Comparison of ENCODE assay signal across 1 cellular context in the genomic region with DNA sequence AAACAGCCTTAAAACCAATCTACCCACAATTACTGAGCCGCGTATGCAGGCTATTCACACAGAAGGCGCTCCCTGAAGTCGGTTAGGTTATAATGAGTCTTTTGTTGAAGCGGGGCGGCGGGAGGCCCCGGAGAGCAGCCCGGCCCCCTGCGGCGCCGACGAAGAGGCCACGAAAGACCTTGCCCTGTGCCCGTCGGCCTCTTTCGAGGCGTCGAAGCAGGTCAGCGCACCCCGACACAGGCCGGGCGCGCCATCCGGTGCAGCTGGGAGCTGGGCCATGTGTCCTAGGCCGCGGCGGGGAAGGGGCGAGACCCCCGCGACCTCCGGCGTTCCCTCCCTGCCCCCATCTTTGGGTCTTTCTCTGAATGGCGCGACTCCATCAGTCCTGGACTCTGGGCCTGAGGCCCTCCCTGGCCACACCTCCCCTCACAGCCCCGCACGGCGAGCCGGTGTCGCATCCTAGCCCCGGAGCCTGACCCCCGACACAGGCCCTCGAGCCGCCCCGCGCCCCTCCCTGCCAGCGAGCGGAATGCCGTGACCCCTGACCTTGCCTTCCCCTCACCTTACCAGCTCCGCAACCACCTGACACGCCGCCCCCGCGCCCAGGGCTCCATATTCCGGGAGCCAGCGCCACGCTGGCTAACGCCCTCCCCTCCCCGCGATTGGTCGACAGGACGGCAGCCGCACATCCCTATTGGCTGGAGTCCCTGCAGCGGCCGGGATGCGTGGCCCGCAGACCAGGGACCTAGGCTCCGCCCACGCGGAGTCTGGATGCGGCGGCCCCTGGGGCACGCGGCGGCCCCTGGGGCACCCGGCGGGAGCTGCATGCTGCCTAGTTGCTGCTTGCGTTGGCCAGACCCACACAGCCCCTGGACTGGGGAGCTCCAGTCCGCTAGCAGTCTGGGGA.
TF ChIP-seq lines count a peak whose summit lies in the region.

Gene SLC11A2 (minus strand): TSS at position 637 of the 907 bp plus-strand sequence. CDS start 15,656 bp downstream, outside the sequence.

TF ChIP-seq in HepG2, 621 proteins besides CTCF, POLR2A, EP300 and RAD21 (continued from another document and continues in another):
- TF ChIP-seq, protein P1, sequence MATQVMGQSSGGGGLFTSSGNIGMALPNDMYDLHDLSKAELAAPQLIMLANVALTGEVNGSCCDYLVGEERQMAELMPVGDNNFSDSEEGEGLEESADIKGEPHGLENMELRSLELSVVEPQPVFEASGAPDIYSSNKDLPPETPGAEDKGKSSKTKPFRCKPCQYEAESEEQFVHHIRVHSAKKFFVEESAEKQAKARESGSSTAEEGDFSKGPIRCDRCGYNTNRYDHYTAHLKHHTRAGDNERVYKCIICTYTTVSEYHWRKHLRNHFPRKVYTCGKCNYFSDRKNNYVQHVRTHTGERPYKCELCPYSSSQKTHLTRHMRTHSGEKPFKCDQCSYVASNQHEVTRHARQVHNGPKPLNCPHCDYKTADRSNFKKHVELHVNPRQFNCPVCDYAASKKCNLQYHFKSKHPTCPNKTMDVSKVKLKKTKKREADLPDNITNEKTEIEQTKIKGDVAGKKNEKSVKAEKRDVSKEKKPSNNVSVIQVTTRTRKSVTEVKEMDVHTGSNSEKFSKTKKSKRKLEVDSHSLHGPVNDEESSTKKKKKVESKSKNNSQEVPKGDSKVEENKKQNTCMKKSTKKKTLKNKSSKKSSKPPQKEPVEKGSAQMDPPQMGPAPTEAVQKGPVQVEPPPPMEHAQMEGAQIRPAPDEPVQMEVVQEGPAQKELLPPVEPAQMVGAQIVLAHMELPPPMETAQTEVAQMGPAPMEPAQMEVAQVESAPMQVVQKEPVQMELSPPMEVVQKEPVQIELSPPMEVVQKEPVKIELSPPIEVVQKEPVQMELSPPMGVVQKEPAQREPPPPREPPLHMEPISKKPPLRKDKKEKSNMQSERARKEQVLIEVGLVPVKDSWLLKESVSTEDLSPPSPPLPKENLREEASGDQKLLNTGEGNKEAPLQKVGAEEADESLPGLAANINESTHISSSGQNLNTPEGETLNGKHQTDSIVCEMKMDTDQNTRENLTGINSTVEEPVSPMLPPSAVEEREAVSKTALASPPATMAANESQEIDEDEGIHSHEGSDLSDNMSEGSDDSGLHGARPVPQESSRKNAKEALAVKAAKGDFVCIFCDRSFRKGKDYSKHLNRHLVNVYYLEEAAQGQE (IDR thresholded peaks at IDR 0.05; ENCODE audit: borderline replicate concordance in 1 of 2, low read depth in 1 of 2, low read length in 2 of 2): no peak
- peak; percentile 92 for TF ChIP-seq MXI1 (IDR thresholded peaks at IDR 0.05; ENCODE audit: borderline replicate concordance, low read depth, low read length)
- TF ChIP-seq, protein P2, sequence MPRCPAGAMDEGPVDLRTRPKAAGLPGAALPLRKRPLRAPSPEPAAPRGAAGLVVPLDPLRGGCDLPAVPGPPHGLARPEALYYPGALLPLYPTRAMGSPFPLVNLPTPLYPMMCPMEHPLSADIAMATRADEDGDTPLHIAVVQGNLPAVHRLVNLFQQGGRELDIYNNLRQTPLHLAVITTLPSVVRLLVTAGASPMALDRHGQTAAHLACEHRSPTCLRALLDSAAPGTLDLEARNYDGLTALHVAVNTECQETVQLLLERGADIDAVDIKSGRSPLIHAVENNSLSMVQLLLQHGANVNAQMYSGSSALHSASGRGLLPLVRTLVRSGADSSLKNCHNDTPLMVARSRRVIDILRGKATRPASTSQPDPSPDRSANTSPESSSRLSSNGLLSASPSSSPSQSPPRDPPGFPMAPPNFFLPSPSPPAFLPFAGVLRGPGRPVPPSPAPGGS (CRISPR knock-in tag; IDR thresholded peaks at IDR 0.05): peak; percentile 84
- TF ChIP-seq ZNF614 (CRISPR knock-in tag; IDR thresholded peaks at IDR 0.05; ENCODE audit: borderline replicate concordance): peak; percentile 32; the same call in 1 of the 2 replicates
- TF ChIP-seq GPN1 (CRISPR knock-in tag; IDR thresholded peaks at IDR 0.05; ENCODE audit: borderline replicate concordance): 0 out of 2 replicates have a peak, but pooled peaks have one; percentile 10
- TF ChIP-seq ZNF256 (CRISPR knock-in tag; conservative IDR thresholded peaks at IDR 0.05): no peak; the same call in 1 of the 2 replicates
- no peak for TF ChIP-seq MTA3 (CRISPR knock-in tag; IDR thresholded peaks at IDR 0.05)
- TF ChIP-seq ATF7 (IDR thresholded peaks at IDR 0.05): no peak
- no peak for TF ChIP-seq ATF7 (CRISPR knock-in tag; IDR thresholded peaks at IDR 0.05)
- TF ChIP-seq ZNF501 (CRISPR knock-in tag; IDR thresholded peaks at IDR 0.05): peak; percentile 93
- peak; percentile 79 for TF ChIP-seq HNRNPLL (IDR thresholded peaks at IDR 0.05; ENCODE audit: low read depth, low read length, poor library complexity, severe bottlenecking)
- TF ChIP-seq ZNF891 (CRISPR knock-in tag; IDR thresholded peaks at IDR 0.05): 0 out of 2 replicates have a peak, but pooled peaks have one; percentile 37
- no peak for TF ChIP-seq EHMT2 (IDR thresholded peaks at IDR 0.05; ENCODE audit: borderline replicate concordance, low read depth, low read length)
- TF ChIP-seq ZNF234 (CRISPR knock-in tag; conservative IDR thresholded peaks at IDR 0.05): peak; percentile 99
- TF ChIP-seq, protein P3, sequence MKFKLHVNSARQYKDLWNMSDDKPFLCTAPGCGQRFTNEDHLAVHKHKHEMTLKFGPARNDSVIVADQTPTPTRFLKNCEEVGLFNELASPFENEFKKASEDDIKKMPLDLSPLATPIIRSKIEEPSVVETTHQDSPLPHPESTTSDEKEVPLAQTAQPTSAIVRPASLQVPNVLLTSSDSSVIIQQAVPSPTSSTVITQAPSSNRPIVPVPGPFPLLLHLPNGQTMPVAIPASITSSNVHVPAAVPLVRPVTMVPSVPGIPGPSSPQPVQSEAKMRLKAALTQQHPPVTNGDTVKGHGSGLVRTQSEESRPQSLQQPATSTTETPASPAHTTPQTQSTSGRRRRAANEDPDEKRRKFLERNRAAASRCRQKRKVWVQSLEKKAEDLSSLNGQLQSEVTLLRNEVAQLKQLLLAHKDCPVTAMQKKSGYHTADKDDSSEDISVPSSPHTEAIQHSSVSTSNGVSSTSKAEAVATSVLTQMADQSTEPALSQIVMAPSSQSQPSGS (CRISPR knock-in tag; IDR thresholded peaks at IDR 0.05): peak; percentile 6
- TF ChIP-seq, protein P4, sequence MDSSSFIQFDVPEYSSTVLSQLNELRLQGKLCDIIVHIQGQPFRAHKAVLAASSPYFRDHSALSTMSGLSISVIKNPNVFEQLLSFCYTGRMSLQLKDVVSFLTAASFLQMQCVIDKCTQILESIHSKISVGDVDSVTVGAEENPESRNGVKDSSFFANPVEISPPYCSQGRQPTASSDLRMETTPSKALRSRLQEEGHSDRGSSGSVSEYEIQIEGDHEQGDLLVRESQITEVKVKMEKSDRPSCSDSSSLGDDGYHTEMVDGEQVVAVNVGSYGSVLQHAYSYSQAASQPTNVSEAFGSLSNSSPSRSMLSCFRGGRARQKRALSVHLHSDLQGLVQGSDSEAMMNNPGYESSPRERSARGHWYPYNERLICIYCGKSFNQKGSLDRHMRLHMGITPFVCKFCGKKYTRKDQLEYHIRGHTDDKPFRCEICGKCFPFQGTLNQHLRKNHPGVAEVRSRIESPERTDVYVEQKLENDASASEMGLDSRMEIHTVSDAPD (CRISPR knock-in tag; IDR thresholded peaks at IDR 0.05): peak; percentile 96
- peak; percentile 41; the same call in 1 of the 2 replicates for TF ChIP-seq ZBTB14 (CRISPR knock-in tag; IDR thresholded peaks at IDR 0.05)
- no peak for TF ChIP-seq NBN (conservative IDR thresholded peaks at IDR 0.05)
- TF ChIP-seq CAMTA2 (CRISPR knock-in tag; IDR thresholded peaks at IDR 0.05; ENCODE audit: borderline replicate concordance): peak; percentile 84; the same call in 1 of the 2 replicates
- TF ChIP-seq ZNF431 (CRISPR knock-in tag; IDR thresholded peaks at IDR 0.05; ENCODE audit: borderline replicate concordance, low read depth): peak; percentile 68
- TF ChIP-seq, protein P5, sequence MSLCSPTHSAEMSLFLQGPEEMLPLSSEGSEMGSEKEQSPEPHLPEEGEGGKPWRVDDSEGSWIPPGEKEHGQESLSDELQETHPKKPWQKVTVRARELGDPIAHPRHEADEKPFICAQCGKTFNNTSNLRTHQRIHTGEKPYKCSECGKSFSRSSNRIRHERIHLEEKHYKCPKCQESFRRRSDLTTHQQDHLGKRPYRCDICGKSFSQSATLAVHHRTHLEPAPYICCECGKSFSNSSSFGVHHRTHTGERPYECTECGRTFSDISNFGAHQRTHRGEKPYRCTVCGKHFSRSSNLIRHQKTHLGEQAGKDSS (CRISPR knock-in tag; IDR thresholded peaks at IDR 0.05; ENCODE audit: borderline replicate concordance, low read depth): peak; percentile 18; the same call in 1 of the 2 replicates
- TF ChIP-seq FOSL1 (CRISPR knock-in tag; IDR thresholded peaks at IDR 0.05; ENCODE audit: borderline replicate concordance): no peak
- no peak for TF ChIP-seq HMG20B (CRISPR knock-in tag; conservative IDR thresholded peaks at IDR 0.05)
- peak; percentile 92; the same call in 1 of the 2 replicates for TF ChIP-seq ZSCAN5A (CRISPR knock-in tag; IDR thresholded peaks at IDR 0.05; ENCODE audit: borderline replicate concordance)
- TF ChIP-seq ZNF644 (CRISPR knock-in tag; IDR thresholded peaks at IDR 0.05; ENCODE audit: low read depth): peak; percentile 24; the same call in 1 of the 2 replicates
- TF ChIP-seq MXD4 (CRISPR knock-in tag; IDR thresholded peaks at IDR 0.05): peak; percentile 48; the same call in 1 of the 2 replicates
- TF ChIP-seq HMG20A (CRISPR knock-in tag; IDR thresholded peaks at IDR 0.05; ENCODE audit: borderline replicate concordance): peak; percentile 29; the same call in 1 of the 2 replicates
- TF ChIP-seq, protein P6, sequence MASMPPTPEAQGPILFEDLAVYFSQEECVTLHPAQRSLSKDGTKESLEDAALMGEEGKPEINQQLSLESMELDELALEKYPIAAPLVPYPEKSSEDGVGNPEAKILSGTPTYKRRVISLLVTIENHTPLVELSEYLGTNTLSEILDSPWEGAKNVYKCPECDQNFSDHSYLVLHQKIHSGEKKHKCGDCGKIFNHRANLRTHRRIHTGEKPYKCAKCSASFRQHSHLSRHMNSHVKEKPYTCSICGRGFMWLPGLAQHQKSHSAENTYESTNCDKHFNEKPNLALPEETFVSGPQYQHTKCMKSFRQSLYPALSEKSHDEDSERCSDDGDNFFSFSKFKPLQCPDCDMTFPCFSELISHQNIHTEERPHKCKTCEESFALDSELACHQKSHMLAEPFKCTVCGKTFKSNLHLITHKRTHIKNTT (CRISPR knock-in tag; IDR thresholded peaks at IDR 0.05): no peak
- peak; percentile 95 for TF ChIP-seq TOPORS (CRISPR knock-in tag; IDR thresholded peaks at IDR 0.05)
- peak; percentile 87 for TF ChIP-seq KLF15 (CRISPR knock-in tag; IDR thresholded peaks at IDR 0.05; ENCODE audit: borderline replicate concordance)
- no peak for TF ChIP-seq ZNF17 (CRISPR knock-in tag; IDR thresholded peaks at IDR 0.05)
- no peak for TF ChIP-seq ADNP (CRISPR knock-in tag; IDR thresholded peaks at IDR 0.05)
- peak; percentile 93 for TF ChIP-seq REXO4 (CRISPR knock-in tag; IDR thresholded peaks at IDR 0.05; ENCODE audit: borderline replicate concordance)
- TF ChIP-seq SUZ12 (IDR thresholded peaks at IDR 0.05; ENCODE audit: low read depth, low read length): no peak
- TF ChIP-seq ZNF460 (CRISPR knock-in tag; IDR thresholded peaks at IDR 0.05; ENCODE audit: borderline replicate concordance): peak; percentile 57; the same call in 1 of the 2 replicates
- TF ChIP-seq, protein P7, sequence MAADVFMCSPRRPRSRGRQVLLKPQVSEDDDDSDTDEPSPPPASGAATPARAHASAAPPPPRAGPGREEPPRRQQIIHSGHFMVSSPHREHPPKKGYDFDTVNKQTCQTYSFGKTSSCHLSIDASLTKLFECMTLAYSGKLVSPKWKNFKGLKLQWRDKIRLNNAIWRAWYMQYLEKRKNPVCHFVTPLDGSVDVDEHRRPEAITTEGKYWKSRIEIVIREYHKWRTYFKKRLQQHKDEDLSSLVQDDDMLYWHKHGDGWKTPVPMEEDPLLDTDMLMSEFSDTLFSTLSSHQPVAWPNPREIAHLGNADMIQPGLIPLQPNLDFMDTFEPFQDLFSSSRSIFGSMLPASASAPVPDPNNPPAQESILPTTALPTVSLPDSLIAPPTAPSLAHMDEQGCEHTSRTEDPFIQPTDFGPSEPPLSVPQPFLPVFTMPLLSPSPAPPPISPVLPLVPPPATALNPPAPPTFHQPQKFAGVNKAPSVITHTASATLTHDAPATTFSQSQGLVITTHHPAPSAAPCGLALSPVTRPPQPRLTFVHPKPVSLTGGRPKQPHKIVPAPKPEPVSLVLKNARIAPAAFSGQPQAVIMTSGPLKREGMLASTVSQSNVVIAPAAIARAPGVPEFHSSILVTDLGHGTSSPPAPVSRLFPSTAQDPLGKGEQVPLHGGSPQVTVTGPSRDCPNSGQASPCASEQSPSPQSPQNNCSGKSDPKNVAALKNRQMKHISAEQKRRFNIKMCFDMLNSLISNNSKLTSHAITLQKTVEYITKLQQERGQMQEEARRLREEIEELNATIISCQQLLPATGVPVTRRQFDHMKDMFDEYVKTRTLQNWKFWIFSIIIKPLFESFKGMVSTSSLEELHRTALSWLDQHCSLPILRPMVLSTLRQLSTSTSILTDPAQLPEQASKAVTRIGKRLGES (CRISPR knock-in tag; IDR thresholded peaks at IDR 0.05; ENCODE audit: borderline replicate concordance): peak; percentile 80; the same call in 1 of the 2 replicates
- peak; percentile 51; the same call in 1 of the 2 replicates for TF ChIP-seq SMAD9 (CRISPR knock-in tag; IDR thresholded peaks at IDR 0.05)
- TF ChIP-seq NFKBIZ (CRISPR knock-in tag; IDR thresholded peaks at IDR 0.05): peak; percentile 32; the same call in 1 of the 2 replicates
- TF ChIP-seq ZNF468 (CRISPR knock-in tag; IDR thresholded peaks at IDR 0.05): peak; percentile 61; the same call in 1 of the 2 replicates
- no peak for TF ChIP-seq SP5 (CRISPR knock-in tag; IDR thresholded peaks at IDR 0.05; ENCODE audit: borderline replicate concordance, low read depth)
